4 cellular contexts compared by ENCODE assay signal in the genomic region with DNA sequence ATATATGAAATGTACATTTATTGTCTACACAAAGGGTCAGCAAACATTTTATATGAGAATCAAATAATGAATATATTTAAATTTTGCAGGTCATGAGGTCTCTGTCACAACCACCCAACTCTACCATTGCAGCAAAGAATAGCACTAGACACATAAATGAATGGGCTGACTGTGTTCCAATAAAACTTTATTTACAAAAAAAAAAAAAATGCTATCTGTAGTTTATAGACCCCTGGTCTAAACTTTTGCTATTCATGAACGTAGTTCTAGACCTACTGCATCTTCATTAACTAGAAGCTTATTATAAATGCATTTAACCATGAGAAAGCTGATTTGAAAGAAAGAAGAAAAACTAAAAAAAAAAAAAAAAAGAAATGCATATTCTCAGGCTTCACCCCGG.
TF ChIP-seq lines count a peak whose summit lies in the region.

No MANE protein-coding gene starts in this region.

TF ChIP-seq in HepG2, 621 proteins besides CTCF, POLR2A, EP300 and RAD21 (continues in another document):
- TF ChIP-seq, protein P1, sequence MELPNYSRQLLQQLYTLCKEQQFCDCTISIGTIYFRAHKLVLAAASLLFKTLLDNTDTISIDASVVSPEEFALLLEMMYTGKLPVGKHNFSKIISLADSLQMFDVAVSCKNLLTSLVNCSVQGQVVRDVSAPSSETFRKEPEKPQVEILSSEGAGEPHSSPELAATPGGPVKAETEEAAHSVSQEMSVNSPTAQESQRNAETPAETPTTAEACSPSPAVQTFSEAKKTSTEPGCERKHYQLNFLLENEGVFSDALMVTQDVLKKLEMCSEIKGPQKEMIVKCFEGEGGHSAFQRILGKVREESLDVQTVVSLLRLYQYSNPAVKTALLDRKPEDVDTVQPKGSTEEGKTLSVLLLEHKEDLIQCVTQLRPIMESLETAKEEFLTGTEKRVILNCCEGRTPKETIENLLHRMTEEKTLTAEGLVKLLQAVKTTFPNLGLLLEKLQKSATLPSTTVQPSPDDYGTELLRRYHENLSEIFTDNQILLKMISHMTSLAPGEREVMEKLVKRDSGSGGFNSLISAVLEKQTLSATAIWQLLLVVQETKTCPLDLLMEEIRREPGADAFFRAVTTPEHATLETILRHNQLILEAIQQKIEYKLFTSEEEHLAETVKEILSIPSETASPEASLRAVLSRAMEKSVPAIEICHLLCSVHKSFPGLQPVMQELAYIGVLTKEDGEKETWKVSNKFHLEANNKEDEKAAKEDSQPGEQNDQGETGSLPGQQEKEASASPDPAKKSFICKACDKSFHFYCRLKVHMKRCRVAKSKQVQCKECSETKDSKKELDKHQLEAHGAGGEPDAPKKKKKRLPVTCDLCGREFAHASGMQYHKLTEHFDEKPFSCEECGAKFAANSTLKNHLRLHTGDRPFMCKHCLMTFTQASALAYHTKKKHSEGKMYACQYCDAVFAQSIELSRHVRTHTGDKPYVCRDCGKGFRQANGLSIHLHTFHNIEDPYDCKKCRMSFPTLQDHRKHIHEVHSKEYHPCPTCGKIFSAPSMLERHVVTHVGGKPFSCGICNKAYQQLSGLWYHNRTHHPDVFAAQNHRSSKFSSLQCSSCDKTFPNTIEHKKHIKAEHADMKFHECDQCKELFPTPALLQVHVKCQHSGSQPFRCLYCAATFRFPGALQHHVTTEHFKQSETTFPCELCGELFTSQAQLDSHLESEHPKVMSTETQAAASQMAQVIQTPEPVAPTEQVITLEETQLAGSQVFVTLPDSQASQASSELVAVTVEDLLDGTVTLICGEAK (IDR thresholded peaks at IDR 0.05): peak; percentile 20; the same call in 1 of the 2 replicates
- TF ChIP-seq, protein P1 (CRISPR knock-in tag; IDR thresholded peaks at IDR 0.05): no peak

TF ChIP-seq in HEK293T, 16 proteins besides CTCF, POLR2A, EP300 and RAD21:
- TF ChIP-seq ZNF384 (IDR thresholded peaks at IDR 0.05) (peak; percentile 84), L3MBTL2 (conservative IDR thresholded peaks at IDR 0.05) (no peak), CTBP1 (IDR thresholded peaks at IDR 0.05; ENCODE audit: borderline replicate concordance) (no peak), TARDBP (IDR thresholded peaks at IDR 0.05) (no peak)

TF ChIP-seq in GM12878, 131 proteins besides CTCF, POLR2A, EP300 and RAD21:
- TF ChIP-seq, protein P1 (IDR thresholded peaks at IDR 0.05; ENCODE audit: borderline replicate concordance): 0 out of 2 replicates have a peak, but pooled peaks have one; percentile 21
- TF ChIP-seq HDAC2 (IDR thresholded peaks at IDR 0.05) (no peak), BACH1 (IDR thresholded peaks at IDR 0.05; ENCODE audit: borderline replicate concordance) (no peak), HCFC1 (IDR thresholded peaks at IDR 0.05; ENCODE audit: low read length) (no peak)

TF ChIP-seq in K562, 482 proteins besides CTCF, POLR2A, EP300 and RAD21:
- TF ChIP-seq ZNF384 (IDR thresholded peaks at IDR 0.05; ENCODE audit: low read depth, low read length) (peak; percentile 20; the same call in 1 of the 2 replicates), ZNF77 (CRISPR knock-in tag; IDR thresholded peaks at IDR 0.05) (no peak)
- TF ChIP-seq, protein P1 (IDR thresholded peaks at IDR 0.05): peak; percentile 80
- TF ChIP-seq, protein P1 (CRISPR knock-in tag; IDR thresholded peaks at IDR 0.05): no peak
